1 cellular context compared by ENCODE assay signal in genomic region chr3:10169000-10169496, GRCh38.
TF ChIP-seq lines count a peak whose summit lies in the region.

No MANE protein-coding gene starts in this region.

TF ChIP-seq in WTC11, 78 proteins besides CTCF, POLR2A, EP300 and RAD21 (continued from another document):
- TF ChIP-seq, protein P1, sequence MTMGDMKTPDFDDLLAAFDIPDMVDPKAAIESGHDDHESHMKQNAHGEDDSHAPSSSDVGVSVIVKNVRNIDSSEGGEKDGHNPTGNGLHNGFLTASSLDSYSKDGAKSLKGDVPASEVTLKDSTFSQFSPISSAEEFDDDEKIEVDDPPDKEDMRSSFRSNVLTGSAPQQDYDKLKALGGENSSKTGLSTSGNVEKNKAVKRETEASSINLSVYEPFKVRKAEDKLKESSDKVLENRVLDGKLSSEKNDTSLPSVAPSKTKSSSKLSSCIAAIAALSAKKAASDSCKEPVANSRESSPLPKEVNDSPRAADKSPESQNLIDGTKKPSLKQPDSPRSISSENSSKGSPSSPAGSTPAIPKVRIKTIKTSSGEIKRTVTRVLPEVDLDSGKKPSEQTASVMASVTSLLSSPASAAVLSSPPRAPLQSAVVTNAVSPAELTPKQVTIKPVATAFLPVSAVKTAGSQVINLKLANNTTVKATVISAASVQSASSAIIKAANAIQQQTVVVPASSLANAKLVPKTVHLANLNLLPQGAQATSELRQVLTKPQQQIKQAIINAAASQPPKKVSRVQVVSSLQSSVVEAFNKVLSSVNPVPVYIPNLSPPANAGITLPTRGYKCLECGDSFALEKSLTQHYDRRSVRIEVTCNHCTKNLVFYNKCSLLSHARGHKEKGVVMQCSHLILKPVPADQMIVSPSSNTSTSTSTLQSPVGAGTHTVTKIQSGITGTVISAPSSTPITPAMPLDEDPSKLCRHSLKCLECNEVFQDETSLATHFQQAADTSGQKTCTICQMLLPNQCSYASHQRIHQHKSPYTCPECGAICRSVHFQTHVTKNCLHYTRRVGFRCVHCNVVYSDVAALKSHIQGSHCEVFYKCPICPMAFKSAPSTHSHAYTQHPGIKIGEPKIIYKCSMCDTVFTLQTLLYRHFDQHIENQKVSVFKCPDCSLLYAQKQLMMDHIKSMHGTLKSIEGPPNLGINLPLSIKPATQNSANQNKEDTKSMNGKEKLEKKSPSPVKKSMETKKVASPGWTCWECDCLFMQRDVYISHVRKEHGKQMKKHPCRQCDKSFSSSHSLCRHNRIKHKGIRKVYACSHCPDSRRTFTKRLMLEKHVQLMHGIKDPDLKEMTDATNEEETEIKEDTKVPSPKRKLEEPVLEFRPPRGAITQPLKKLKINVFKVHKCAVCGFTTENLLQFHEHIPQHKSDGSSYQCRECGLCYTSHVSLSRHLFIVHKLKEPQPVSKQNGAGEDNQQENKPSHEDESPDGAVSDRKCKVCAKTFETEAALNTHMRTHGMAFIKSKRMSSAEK (CRISPR knock-in tag; IDR thresholded peaks at IDR 0.05; ENCODE audit: borderline replicate concordance) = no peak
